In the genomic region with DNA sequence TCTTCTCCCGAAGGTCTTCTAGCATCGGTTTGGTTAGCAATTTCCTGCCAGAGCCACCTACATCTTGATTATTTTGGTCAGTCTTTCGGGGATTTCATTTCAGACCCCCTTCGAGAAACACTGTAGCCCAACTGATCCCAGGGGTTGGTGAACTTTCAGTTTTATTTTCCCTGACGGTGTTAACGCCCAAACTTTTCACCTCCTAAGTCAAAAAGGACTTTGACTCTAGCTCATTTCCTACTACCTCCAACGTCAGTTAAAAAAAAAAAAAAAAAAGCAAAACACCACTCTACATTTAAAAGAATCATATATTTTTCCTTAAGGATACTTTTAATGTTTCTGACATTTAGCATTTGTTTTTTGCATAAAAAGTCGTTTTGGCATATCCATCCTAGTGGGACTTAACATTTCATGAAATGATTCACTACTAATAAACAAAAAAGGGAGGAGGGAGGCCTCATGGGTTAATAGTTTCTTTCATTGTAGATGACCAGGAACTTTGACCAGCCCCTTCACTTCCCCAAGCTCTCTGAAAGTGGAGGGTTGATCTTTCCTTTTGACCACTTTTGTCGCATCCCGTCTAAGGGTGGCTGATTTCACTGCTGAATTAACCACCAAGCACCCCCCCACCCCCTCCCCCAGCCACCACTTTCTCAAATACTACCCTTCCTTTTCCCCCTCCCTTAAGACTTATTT, we compare ENCODE assay signal across 8 cellular contexts. TPM values are rescaled to one million over a fixed set of nuclear protein-coding genes. Genes with fewer than 3 reads are reported as not detected.
DNase-seq lines count a peak whose midpoint lies in the region; ATAC-seq, FAIRE-seq and TF ChIP-seq lines count a peak whose summit lies in the region.

No MANE protein-coding gene starts in this region.

- 14% methylated on average over 10 of the region's 10 CpGs for WGBS in tibial nerve, 2 donors

- TF ChIP-seq CTCF in ascending aorta (IDR thresholded peaks at IDR 0.05) (no peak), left lung (IDR thresholded peaks at IDR 0.05) (no peak), tibial nerve (IDR thresholded peaks at IDR 0.05) (no peak)

- H3K9me3 ChIP-seq in ascending aorta: no peaks in the 10 kb centered on the region
- H3K9me3 ChIP-seq in left lung: no peaks in the 10 kb centered on the region
- H3K9me3 ChIP-seq in tibial nerve: no peaks in the 10 kb centered on the region

- H3K4me1 ChIP-seq in ascending aorta (peaks cover 0 to 24% of the 10 kb centered on the region in 2 donors), left lung (peaks cover 13 to 36% of the 10 kb centered on the region in 2 donors), tibial nerve (peaks cover 0 to 43% (median 10%) of the 10 kb centered on the region in 4 donors)

- intact Hi-C loops in ascending aorta (cut with DNase I): no loop called here
- intact Hi-C loops in left lung (cut with DNase I): no loop called here

- TF ChIP-seq EP300 in tibial nerve (IDR thresholded peaks at IDR 0.05): no peak

- H3K27me3 ChIP-seq in ascending aorta: no peaks in the 10 kb centered on the region
- H3K27me3 ChIP-seq in left lung: peaks cover 0 to 9% of the 10 kb centered on the region in 2 donors
- H3K27me3 ChIP-seq in tibial nerve: no peaks in the 10 kb centered on the region

- no peak overlapping the region for H3K27ac Mint-ChIP-seq in activated CD8-positive, alpha-beta memory T cell treated with anti-CD3 and anti-CD28 coated beads, Interleukin-2, amount 10 ng/mL, durations not matched to agents 7 days and 5 days

- ATAC-seq in activated CD8-positive, alpha-beta memory T cell treated with anti-CD3 and anti-CD28 coated beads, Interleukin-2, amount 10 ng/mL, durations not matched to agents 7 days and 5 days: no peak
- ATAC-seq in left lung: peak; percentile 1

- H3K4me3 ChIP-seq in ascending aorta: peak overlapping the region; percentile 81 to 83
- peak overlapping the region in 1 of 2 donors; percentile 85 for H3K4me3 ChIP-seq in left lung
- peak overlapping the region; percentile 37 to 88 (median 68) for H3K4me3 ChIP-seq in tibial nerve

- TF ChIP-seq POLR2A in tibial nerve (IDR thresholded peaks at IDR 0.05) (no peak), H54 (IDR thresholded peaks at IDR 0.05; ENCODE audit: low read depth, low read length) (no peak)

- H3K36me3 Mint-ChIP-seq in activated CD8-positive, alpha-beta memory T cell treated with anti-CD3 and anti-CD28 coated beads, Interleukin-2, amount 10 ng/mL, durations not matched to agents 7 days and 5 days: no peaks in the 10 kb centered on the region

- no peak for FAIRE-seq in H54 (lab: Jason Lieb, UNC)

- peaks cover 15% of the 10 kb centered on the region for H3K4me1 Mint-ChIP-seq in activated CD8-positive, alpha-beta memory T cell treated with anti-CD3 and anti-CD28 coated beads, Interleukin-2, amount 10 ng/mL, durations not matched to agents 7 days and 5 days

- H3K27me3 Mint-ChIP-seq in activated CD8-positive, alpha-beta memory T cell treated with anti-CD3 and anti-CD28 coated beads, Interleukin-2, amount 10 ng/mL, durations not matched to agents 7 days and 5 days: peaks cover 63% of the 10 kb centered on the region

- H3K27ac ChIP-seq in ascending aorta: peak overlapping the region; percentile 69 to 90
- peak overlapping the region; percentile 33 to 48 for H3K27ac ChIP-seq in left lung
- H3K27ac ChIP-seq in tibial nerve: peak overlapping the region; percentile 40 to 98 (median 91)

- no peak for DNase-seq in activated CD8-positive, alpha-beta memory T cell treated with anti-CD3 and anti-CD28 coated beads, Interleukin-2, amount 10 ng/mL, durations not matched to agents 7 days and 5 days
- no peak for DNase-seq in activated CD8-positive, alpha-beta memory T cell treated with anti-CD3 and anti-CD28 coated beads for 24 hours
- DNase-seq in ascending aorta (ENCODE audit: low spot score in 2 of 2): no peak
- no peak for DNase-seq in left lung
- no peak for DNase-seq in tibial nerve (ENCODE audit: low spot score in 2 of 2)
- no peak for DNase-seq in H54 (ENCODE audit: insufficient read length, low spot score)
- no peak for DNase-seq in NCI-H146 treated with DMSO at 0.1 percent for 48 hours (lab: John Stamatoyannopoulos, UW; ENCODE audit: unreplicated experiment)
- no peak for DNase-seq in HuH-7.5 (ENCODE audit: low spot score)

- CTCF ChIA-PET in activated CD8-positive, alpha-beta memory T cell treated with anti-CD3 and anti-CD28 coated beads, Interleukin-2, amount 10 ng/mL, durations not matched to agents 7 days and 5 days (lab: Charles Lee): no interaction called here

- H3K36me3 ChIP-seq in ascending aorta: no peaks in the 10 kb centered on the region
- no peaks in the 10 kb centered on the region for H3K36me3 ChIP-seq in left lung
- H3K36me3 ChIP-seq in tibial nerve: no peaks in the 10 kb centered on the region

- H3K4me3 Mint-ChIP-seq in activated CD8-positive, alpha-beta memory T cell treated with anti-CD3 and anti-CD28 coated beads, Interleukin-2, amount 10 ng/mL, durations not matched to agents 7 days and 5 days: peak overlapping the region; percentile 81

- H3K9me3 Mint-ChIP-seq in activated CD8-positive, alpha-beta memory T cell treated with anti-CD3 and anti-CD28 coated beads, Interleukin-2, amount 10 ng/mL, durations not matched to agents 7 days and 5 days (ENCODE audit: low read depth): no peaks in the 10 kb centered on the region

RNA-seq across cellular contexts. Expression of a gene that starts 0.8 kb away (rescaled TPM):
- total RNA-seq in activated CD8-positive, alpha-beta memory T cell treated with anti-CD3 and anti-CD28 coated beads, Interleukin-2, amount 10 ng/mL, durations not matched to agents 7 days and 5 days: 1 to 10 TPM in 1 of 2 experiments, under 1 TPM in 1; 0.45 to 1.4 TPM
- 8.2 TPM for total RNA-seq in ascending aorta
- total RNA-seq in left lung: 10 to 100 TPM; 25.1 to 27.7 TPM
- total RNA-seq in tibial nerve: 10 to 100 TPM; 25.1 to 38.9 (median 26.9) TPM

Comparison
In these comparisons a context has a peak if more than half of its experiments do, and no peak if none do; other contexts are left out.
1. H3K27ac ChIP-seq: peak in every context shown above with its lines; median percentile 91 in tibial nerve; 80 in ascending aorta; 40 in left lung.